10 cellular contexts compared by ENCODE assay signal in genomic region chr3:128094295-128095151, GRCh38. TPM values are rescaled to one million over a fixed set of nuclear protein-coding genes. Genes with fewer than 3 reads are reported as not detected.
DNase-seq lines count a peak whose midpoint lies in the region; ATAC-seq and TF ChIP-seq lines count a peak whose summit lies in the region.
"Had no signal": no experiment of that assay in that cellular context is flagged by ENCODE, and none has a peak within 500 bp of the region (broad histone marks: within the 10 kb centered on the region; RNA-seq: fewer than 3 reads in every experiment).

No MANE protein-coding gene starts in this region.

- peak; percentile 14; the same call in 1 of the 2 replicates for TF ChIP-seq CTCF in LNCaP clone FGC (IDR thresholded peaks at IDR 0.05; ENCODE audit: control insufficient read depth, extremely low read depth, insufficient read depth)
- TF ChIP-seq CTCF in body of pancreas (IDR thresholded peaks at IDR 0.05) = peak in 4 of 7 experiments; percentile 23 to 42 (median 36)
- TF ChIP-seq CTCF in nephron progenitor cell (IDR thresholded peaks at IDR 0.05) = no peak
- no peak for TF ChIP-seq CTCF in vagina (IDR thresholded peaks at IDR 0.05)

- H3K4me1 ChIP-seq in body of pancreas (peaks cover 38% of the 10 kb centered on the region), vagina (peaks cover 4% of the 10 kb centered on the region)

- CTCF ChIA-PET in activated CD4-positive, alpha-beta T cell treated with anti-CD3 and anti-CD28 coated beads, Interleukin-2, amount 10 ng/mL, durations not matched to agents 7 days and 5 days (lab: Charles Lee) = interaction anchor here (0.6 to 8.2 kb wide), 25 partner anchors 8 to 921 kb away, joined by 3 to 63 read pairs (median 4); partner anchors contain the start of gene RUVBL1

- H3K36me3 ChIP-seq in body of pancreas (replicated peaks in 1 of 2; ENCODE audit: insufficient read depth in 1 of 2, low read depth in 2 of 2) = no peaks in the 10 kb centered on the region
- H3K36me3 ChIP-seq in vagina = peaks cover 0 to 23% of the 10 kb centered on the region in 2 donors

- intact Hi-C loops in body of pancreas (cut with DNase I) = no loop called here
- intact Hi-C loops in vagina (cut with DNase I) = no loop called here

- H3K27ac ChIP-seq in body of pancreas = peak overlapping the region in 1 of 4 donors; percentile 14
- H3K27ac ChIP-seq in vagina = no peak overlapping the region
- H3K27ac ChIP-seq: transverse colon had no signal

- no peaks in the 10 kb centered on the region for H3K27me3 ChIP-seq in body of pancreas
- no peaks in the 10 kb centered on the region for H3K27me3 ChIP-seq in vagina
- H3K27me3 ChIP-seq: transverse colon had no signal

- WGBS in body of pancreas, 2 donors = 39 to 51% methylated on average over 13 of the region's 13 CpGs

- H3K4me3 ChIP-seq in LNCaP clone FGC (ENCODE audit: low read depth, low read length) (0 out of 2 replicates have a peak overlapping the region, but pooled peaks have one; percentile 3), body of pancreas (no peak overlapping the region), vagina (no peak overlapping the region)
- H3K4me3 ChIP-seq: transverse colon had no signal

- H3K9me3 Mint-ChIP-seq in activated CD4-positive, alpha-beta T cell treated with anti-CD3 and anti-CD28 coated beads, Interleukin-2, amount 10 ng/mL, durations not matched to agents 7 days and 5 days = no peaks in the 10 kb centered on the region
- no peaks in the 10 kb centered on the region for H3K9me3 Mint-ChIP-seq in nephron progenitor cell
- H3K9me3 Mint-ChIP-seq: naive thymus-derived CD8-positive, alpha-beta T cell had no signal

- peaks cover 33% of the 10 kb centered on the region for H3K36me3 Mint-ChIP-seq in activated CD4-positive, alpha-beta T cell treated with anti-CD3 and anti-CD28 coated beads, Interleukin-2, amount 10 ng/mL, durations not matched to agents 7 days and 5 days (ENCODE audit: low read depth)
- H3K36me3 Mint-ChIP-seq in nephron progenitor cell (ENCODE audit: low read depth) = peaks cover 64% of the 10 kb centered on the region

- POLR2A ChIA-PET in activated CD4-positive, alpha-beta T cell treated with anti-CD3 and anti-CD28 coated beads, Interleukin-2, amount 10 ng/mL, durations not matched to agents 7 days and 5 days (lab: Charles Lee) = no interaction called here

- ATAC-seq in body of pancreas (peak; percentile 23), HG03045 (IDR thresholded peaks at IDR 0.05; ENCODE audit: unreplicated experiment) (no peak)

- no peak overlapping the region for H3K4me3 Mint-ChIP-seq in activated CD4-positive, alpha-beta T cell treated with anti-CD3 and anti-CD28 coated beads, Interleukin-2, amount 10 ng/mL, durations not matched to agents 7 days and 5 days
- no peak overlapping the region for H3K4me3 Mint-ChIP-seq in nephron progenitor cell

- DNase-seq in activated CD4-positive, alpha-beta T cell treated with anti-CD3 and anti-CD28 coated beads, Interleukin-2, amount 10 ng/mL, durations not matched to agents 7 days and 5 days = no peak
- DNase-seq in activated CD4-positive, alpha-beta T cell treated with anti-CD3 and anti-CD28 coated beads, Interleukin-2, amount 50 U/mL, for 1 hour = no peak
- DNase-seq in LNCaP clone FGC (ENCODE audit: low read depth) (peak; percentile 77), body of pancreas (peak in 1 of 4 donors; percentile 50), nephron progenitor cell (no peak), mesenteric fat pad (ENCODE audit: low spot score) (no peak), vagina (ENCODE audit: extremely low spot score in 2 of 2) (no peak)

- H3K27ac Mint-ChIP-seq in activated CD4-positive, alpha-beta T cell treated with anti-CD3 and anti-CD28 coated beads, Interleukin-2, amount 10 ng/mL, durations not matched to agents 7 days and 5 days = peak overlapping the region; percentile 28
- peak overlapping the region; percentile 21 for H3K27ac Mint-ChIP-seq in nephron progenitor cell

- H3K27me3 Mint-ChIP-seq in activated CD4-positive, alpha-beta T cell treated with anti-CD3 and anti-CD28 coated beads, Interleukin-2, amount 10 ng/mL, durations not matched to agents 7 days and 5 days = no peaks in the 10 kb centered on the region
- H3K27me3 Mint-ChIP-seq in nephron progenitor cell (ENCODE audit: low read depth, poor library complexity) = no peaks in the 10 kb centered on the region
- H3K27me3 Mint-ChIP-seq: naive thymus-derived CD8-positive, alpha-beta T cell had no signal

- peaks cover 17% of the 10 kb centered on the region for H3K4me1 Mint-ChIP-seq in activated CD4-positive, alpha-beta T cell treated with anti-CD3 and anti-CD28 coated beads, Interleukin-2, amount 10 ng/mL, durations not matched to agents 7 days and 5 days
- H3K4me1 Mint-ChIP-seq in nephron progenitor cell = no peaks in the 10 kb centered on the region

- H3K9me3 ChIP-seq in body of pancreas = no peaks in the 10 kb centered on the region
- H3K9me3 ChIP-seq in vagina = no peaks in the 10 kb centered on the region
- H3K9me3 ChIP-seq: transverse colon had no signal

- no peak for TF ChIP-seq POLR2A in body of pancreas (IDR thresholded peaks at IDR 0.05)
- TF ChIP-seq POLR2A in vagina (IDR thresholded peaks at IDR 0.05) = no peak

RNA-seq across cellular contexts. Expression of gene RUVBL1, which starts 29.1 kb away (rescaled TPM):
- total RNA-seq in activated CD4-positive, alpha-beta T cell treated with anti-CD3 and anti-CD28 coated beads, Interleukin-2, amount 10 ng/mL, durations not matched to agents 7 days and 5 days = 10 to 100 TPM; 58.3 to 58.7 TPM
- total RNA-seq in body of pancreas (10 to 100 TPM in 1 of 2 donors, 1 to 10 TPM in 1; 7.5 to 22.1 TPM), mesenteric fat pad (28.7 TPM), vagina (26.0 TPM)

RNA-seq across cellular contexts. Expression of gene SEC61A1, which starts 42.3 kb away (rescaled TPM):
- total RNA-seq in activated CD4-positive, alpha-beta T cell treated with anti-CD3 and anti-CD28 coated beads, Interleukin-2, amount 10 ng/mL, durations not matched to agents 7 days and 5 days = 100 to 1,000 TPM; 159 to 167 TPM
- total RNA-seq in body of pancreas = 100 to 1,000 TPM; 168 to 207 TPM
- 226 TPM for total RNA-seq in mesenteric fat pad
- 92.8 TPM for total RNA-seq in vagina

RNA-seq across cellular contexts. Expression of gene EEFSEC, which starts 58.8 kb away (rescaled TPM):
- total RNA-seq in activated CD4-positive, alpha-beta T cell treated with anti-CD3 and anti-CD28 coated beads, Interleukin-2, amount 10 ng/mL, durations not matched to agents 7 days and 5 days = 10 to 100 TPM; 16.6 to 17.1 TPM
- total RNA-seq in body of pancreas (10 to 100 TPM in 1 of 2 donors, 1 to 10 TPM in 1; 8.6 to 33.0 TPM), mesenteric fat pad (13.6 TPM), vagina (24.6 TPM)

Comparison
In these comparisons a context has a peak if more than half of its experiments do, and no peak if none do; other contexts are left out.
1. CTCF ChIP-seq: peak in LNCaP clone FGC (single experiment) and body of pancreas (4 of 7); none in nephron progenitor cell (single experiment) and vagina (0 of 3).